7 cellular contexts compared by ENCODE assay signal in genomic region chr14:90828642-90829487, GRCh38. TPM values are rescaled to one million over a fixed set of nuclear protein-coding genes. Genes with fewer than 3 reads are reported as not detected.
DNase-seq lines count a peak whose midpoint lies in the region; ATAC-seq and TF ChIP-seq lines count a peak whose summit lies in the region.

No MANE protein-coding gene starts in this region.

- no peak for DNase-seq in IMR-90
- no peak for DNase-seq in adipocyte (ENCODE audit: low read depth)
- no peak for DNase-seq in H4 (ENCODE audit: low spot score)
- DNase-seq in NCI-H2081 treated with DMSO at 0.1 percent for 48 hours (lab: John Stamatoyannopoulos, UW) = no peak

- H3K27ac ChIP-seq in IMR-90 (ENCODE audit: insufficient read depth, low read length) = no peak overlapping the region
- H3K27ac ChIP-seq in liver (ENCODE audit: low read depth in 1 of 2, low read length in 2 of 2) = peak overlapping the region; percentile 74 to 90
- peak overlapping the region; percentile 46 for H3K27ac ChIP-seq in thymus (ENCODE audit: low read depth)

- TF ChIP-seq CTCF in IMR-90 (conservative IDR thresholded peaks at IDR 0.05; ENCODE audit: low read depth, low read length) = no peak
- no peak for TF ChIP-seq CTCF in liver (IDR thresholded peaks at IDR 0.05; ENCODE audit: low read depth, low read length, missing input control)

- H3K56ac ChIP-seq in IMR-90 (ENCODE audit: extremely low read depth, insufficient read depth, low read length) = no peak overlapping the region; the same call in 1 of the 2 replicates

- no peak overlapping the region for H2BK15ac ChIP-seq in IMR-90 (ENCODE audit: low read depth, low read length)

- peaks cover 8% of the 10 kb centered on the region; the same call in 1 of the 2 replicates for H3K9me1 ChIP-seq in IMR-90 (ENCODE audit: insufficient read depth, low read length)

- peaks cover 5% of the 10 kb centered on the region; the same call in 1 of the 2 replicates for H3K9me3 ChIP-seq in IMR-90 (ENCODE audit: control insufficient read depth, insufficient read depth, low read length)
- H3K9me3 ChIP-seq in adipocyte (ENCODE audit: control insufficient read depth, low read length) = peaks cover 4% of the 10 kb centered on the region
- H3K9me3 ChIP-seq in liver (ENCODE audit: control insufficient read depth in 4 of 4, low read length in 3 of 4) = no peaks in the 10 kb centered on the region
- H3K9me3 ChIP-seq in thymus (ENCODE audit: control insufficient read depth) = peaks cover 5% of the 10 kb centered on the region

- H2AFZ ChIP-seq in IMR-90 (replicated peaks; ENCODE audit: low read length, poor library complexity) = peak overlapping the region; percentile 87

- 0 out of 2 replicates have a peak overlapping the region, but pooled peaks have one; percentile 26 for H2BK120ac ChIP-seq in IMR-90 (ENCODE audit: low read depth, low read length)

- H4K8ac ChIP-seq in IMR-90 (ENCODE audit: low read depth in 2 of 2, low read length in 2 of 2) = peak overlapping the region; percentile 55 to 88; a peak in 3 of 4 replicates

- H3K18ac ChIP-seq in IMR-90 (ENCODE audit: low read depth, low read length) = no peak overlapping the region

- CTCF ChIA-PET in IMR-90 (lab: Yijun Ruan, JAX) = interaction anchor here (0.8 kb wide), 1 partner anchor 344 kb away, joined by 5 read pairs; no protein-coding TSS in a partner anchor

- 0 out of 2 replicates have a peak overlapping the region, but pooled peaks have one; percentile 5 for H3K4ac ChIP-seq in IMR-90 (ENCODE audit: low read depth, low read length)

- H2BK20ac ChIP-seq in IMR-90 (ENCODE audit: low read depth, low read length) = no peak overlapping the region

- peak overlapping the region; percentile 74; the same call in 1 of the 2 replicates for H3K14ac ChIP-seq in IMR-90 (replicated peaks; ENCODE audit: low read depth, low read length)

- no peaks in the 10 kb centered on the region for H3K79me1 ChIP-seq in IMR-90 (ENCODE audit: low read depth in 1 of 2, low read length in 2 of 2)

- TF ChIP-seq POLR2A in IMR-90 (IDR thresholded peaks at IDR 0.05; ENCODE audit: low read depth, low read length) = no peak

- peak overlapping the region; percentile 81 for H3K4me2 ChIP-seq in IMR-90 (ENCODE audit: low read depth, low read length)

- no peak overlapping the region for H2BK5ac ChIP-seq in IMR-90 (ENCODE audit: low read depth, low read length, poor library complexity, severe bottlenecking)

- peak; percentile 52 for ATAC-seq in GM19452 (IDR thresholded peaks at IDR 0.05; ENCODE audit: unreplicated experiment)
- no peak for ATAC-seq in IMR-90 (ENCODE audit: low read depth)

- H3K4me1 ChIP-seq in IMR-90 (ENCODE audit: control insufficient read depth, insufficient read depth, low read length) = peaks cover 7% of the 10 kb centered on the region
- peaks cover 11% of the 10 kb centered on the region for H3K4me1 ChIP-seq in adipocyte (ENCODE audit: control insufficient read depth, insufficient read depth, low read length)
- H3K4me1 ChIP-seq in liver (ENCODE audit: control insufficient read depth in 4 of 4, insufficient read depth in 4 of 4, low read length in 3 of 4) = peaks cover 0 to 4% (median 3%) of the 10 kb centered on the region in 4 donors
- H3K4me1 ChIP-seq in thymus (ENCODE audit: control insufficient read depth, insufficient read depth, low read length) = peaks cover 11% of the 10 kb centered on the region

- BruUV-seq in IMR-90 (replicated peaks; lab: Mats Ljungman, UMichigan) = no TSS peak

- H3K9ac ChIP-seq in IMR-90 (ENCODE audit: low read depth, low read length) (no peak overlapping the region), adipocyte (ENCODE audit: low read length) (peak overlapping the region; percentile 64), liver (ENCODE audit: low read depth in 1 of 2, low read length in 2 of 2) (peak overlapping the region; percentile 36 to 72)

- H3K4me3 ChIP-seq in IMR-90 (ENCODE audit: insufficient read depth, low read depth, low read length) = 0 out of 2 replicates have a peak overlapping the region, but pooled peaks have one; percentile 25
- peak overlapping the region; percentile 79 for H3K4me3 ChIP-seq in adipocyte (ENCODE audit: low read length)
- peak overlapping the region in 2 of 3 donors; percentile 15 to 51 for H3K4me3 ChIP-seq in liver (ENCODE audit: low read depth in 1 of 3, low read length in 3 of 3)
- no peak overlapping the region for H3K4me3 ChIP-seq in thymus (ENCODE audit: low read length)

- no peak overlapping the region; the same call in 1 of the 2 replicates for H2AK5ac ChIP-seq in IMR-90 (ENCODE audit: low read depth, low read length)

- H4K5ac ChIP-seq in IMR-90 (ENCODE audit: low read depth, low read length) = peak overlapping the region; percentile 59

- H4K20me1 ChIP-seq in IMR-90 (ENCODE audit: insufficient read depth, low read length) = no peaks in the 10 kb centered on the region

- WGBS in IMR-90 (ENCODE audit: extremely low coverage in 2 of 2, insufficient read length in 1 of 2), 2 experiments = 89% methylated on average over 2 of the region's 17 CpGs; no CpG with 5 or more reads in 1 of the 2 experiments
- 75% methylated on average over 17 of the region's 17 CpGs for WGBS in liver
- WGBS in thymus = 86% methylated on average over 17 of the region's 17 CpGs

- H3K27me3 ChIP-seq in IMR-90 (ENCODE audit: control insufficient read depth, insufficient read depth, low read length) (peaks cover 4% of the 10 kb centered on the region; the same call in 1 of the 2 replicates), adipocyte (replicated peaks; ENCODE audit: control insufficient read depth, insufficient read depth, low read length) (peaks cover 4% of the 10 kb centered on the region), liver (ENCODE audit: control insufficient read depth in 4 of 4, insufficient read depth in 4 of 4, low read length in 3 of 4) (no peaks in the 10 kb centered on the region), thymus (ENCODE audit: control insufficient read depth, insufficient read depth) (no peaks in the 10 kb centered on the region)

- POLR2A ChIA-PET in IMR-90 (lab: Charles Lee; ENCODE audit: unreplicated experiment) = no interaction called here

- peak overlapping the region; percentile 52 for H2AK9ac ChIP-seq in IMR-90 (replicated peaks; ENCODE audit: low read depth, low read length, poor library complexity)

- H4K91ac ChIP-seq in IMR-90 (ENCODE audit: insufficient read depth, low read depth, low read length) = peak overlapping the region; percentile 43; the same call in 1 of the 2 replicates

- dilution Hi-C loops in IMR-90 (cut with HindIII; ENCODE audit: low sequenced_read_pairs, unreplicated experiment) = no loop called here

- TF ChIP-seq RAD21 in IMR-90 (IDR thresholded peaks at IDR 0.05; ENCODE audit: low read length) (no peak), liver (IDR thresholded peaks at IDR 0.05) (no peak)

- intact Hi-C loops in IMR-90 (cut with micrococcal nuclease) = no loop called here

- H3K36me3 ChIP-seq in IMR-90 (ENCODE audit: control insufficient read depth, insufficient read depth, low read length) (no peaks in the 10 kb centered on the region), adipocyte (ENCODE audit: control insufficient read depth, insufficient read depth, low read length, severe bottlenecking) (no peaks in the 10 kb centered on the region), liver (ENCODE audit: control insufficient read depth in 4 of 4, insufficient read depth in 3 of 4, low read depth in 1 of 4, low read length in 3 of 4) (no peaks in the 10 kb centered on the region), thymus (ENCODE audit: control insufficient read depth, insufficient read depth) (no peaks in the 10 kb centered on the region)

- no peak overlapping the region for H3K23ac ChIP-seq in IMR-90 (ENCODE audit: low read depth, low read length)

- in situ Hi-C loops in IMR-90 (cut with MboI; ENCODE audit: low sequenced_read_pairs) = no loop called here

TF ChIP-seq in IMR-90, 13 proteins besides CTCF, POLR2A, EP300 and RAD21:
- TF ChIP-seq CEBPB (IDR thresholded peaks at IDR 0.05; ENCODE audit: low read depth, low read length) (peak; percentile 72), NFE2L2 (IDR thresholded peaks at IDR 0.05; ENCODE audit: low read depth, low read length) (no peak)

TF ChIP-seq in liver, 16 proteins besides CTCF, POLR2A, EP300 and RAD21:
- TF ChIP-seq JUND (IDR thresholded peaks at IDR 0.05) = no peak
- peak; percentile 24 for TF ChIP-seq SP1 (IDR thresholded peaks at IDR 0.05)
- peak; percentile 30 for TF ChIP-seq NR2F2 (IDR thresholded peaks at IDR 0.05)
- TF ChIP-seq RXRA (IDR thresholded peaks at IDR 0.05) = peak; percentile 48 to 53
TF ChIP-seq in liver: peak in this region for 3.

RNA-seq across cellular contexts. Expression of gene TTC7B, which starts 12.6 kb away (rescaled TPM):
- total RNA-seq in IMR-90 (2012; rRNA removed) (16.1 and 18.1 TPM in 2 replicates), liver (10 to 100 TPM in 1 of 2 donors, 1 to 10 TPM in 1; 9.1 to 31.0 TPM)
- polyA plus RNA-seq in IMR-90 (2012; rRNA removed) (35.3 and 42.6 TPM in 2 replicates), liver (10 to 100 TPM in 1 of 2 donors, 1 to 10 TPM in 1; 9.5 to 15.4 TPM), thymus (5.6 TPM)
- polyA plus RNA-seq in IMR-90 (2012; cell fraction: cytosol; rRNA removed) = 26.9 and 28.3 TPM in 2 replicates
- 30.5 and 31.5 TPM in 2 replicates for polyA plus RNA-seq in IMR-90 (2012; cell fraction: nucleus; rRNA removed; ENCODE audit: low replicate concordance)
- 11.7 and 15.2 TPM in 2 replicates for total RNA-seq in H4 (2014; rRNA removed; shearing (Covaris generic))
